In the genomic region with DNA sequence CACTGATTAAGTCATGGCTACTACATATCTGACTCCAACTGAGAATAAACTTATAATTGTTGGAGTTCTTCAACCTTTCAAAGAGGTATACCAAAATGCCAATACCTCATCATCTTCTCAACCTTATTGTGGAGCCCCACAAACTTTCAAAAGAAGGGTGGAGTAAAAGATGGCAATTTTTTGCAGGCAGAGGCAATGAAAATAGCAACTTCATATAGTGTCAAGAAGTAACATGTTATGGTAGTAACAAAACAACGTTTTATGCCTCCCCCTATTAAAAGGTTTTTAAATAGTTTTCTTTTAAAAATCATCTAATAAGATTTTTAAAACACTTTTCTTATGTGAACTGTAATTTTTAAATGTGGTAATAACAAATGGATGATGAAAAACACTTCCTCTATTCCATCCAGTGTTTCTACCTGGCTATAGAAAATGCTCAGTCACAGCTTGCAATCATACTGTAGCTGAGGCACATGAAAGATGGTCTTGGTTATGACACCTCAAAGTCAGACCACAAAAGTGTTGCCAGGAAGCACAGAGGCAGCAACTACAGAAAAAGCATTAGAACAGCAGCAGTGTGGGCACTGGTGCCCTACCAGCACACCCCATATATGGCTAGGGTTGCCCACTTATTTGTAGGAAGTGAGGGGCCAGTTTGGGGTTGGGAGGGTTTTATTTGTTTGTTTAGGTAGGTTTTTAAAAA, we compare ENCODE assay signal across 1 cellular context.
TF ChIP-seq lines count a peak whose summit lies in the region.

No MANE protein-coding gene starts in this region.

TF ChIP-seq in GM12878, 131 proteins besides CTCF, POLR2A, EP300 and RAD21:
- TF ChIP-seq TCF7 (IDR thresholded peaks at IDR 0.05; ENCODE audit: borderline replicate concordance): peak; percentile 52; the same call in 1 of the 2 replicates
- no peak for TF ChIP-seq MEF2B (IDR thresholded peaks at IDR 0.05; ENCODE audit: partially characterized antibody, poor library complexity, severe bottlenecking)
- TF ChIP-seq EED (IDR thresholded peaks at IDR 0.05; ENCODE audit: low read depth): no peak
- peak; percentile 75 to 87 for TF ChIP-seq SRF (IDR thresholded peaks at IDR 0.05; ENCODE audit: low read depth in 2 of 2, low read length in 2 of 2)
- 0 out of 2 replicates have a peak, but pooled peaks have one; percentile 25 for TF ChIP-seq CREB1 (IDR thresholded peaks at IDR 0.05; ENCODE audit: low read depth)
- TF ChIP-seq, protein P1, sequence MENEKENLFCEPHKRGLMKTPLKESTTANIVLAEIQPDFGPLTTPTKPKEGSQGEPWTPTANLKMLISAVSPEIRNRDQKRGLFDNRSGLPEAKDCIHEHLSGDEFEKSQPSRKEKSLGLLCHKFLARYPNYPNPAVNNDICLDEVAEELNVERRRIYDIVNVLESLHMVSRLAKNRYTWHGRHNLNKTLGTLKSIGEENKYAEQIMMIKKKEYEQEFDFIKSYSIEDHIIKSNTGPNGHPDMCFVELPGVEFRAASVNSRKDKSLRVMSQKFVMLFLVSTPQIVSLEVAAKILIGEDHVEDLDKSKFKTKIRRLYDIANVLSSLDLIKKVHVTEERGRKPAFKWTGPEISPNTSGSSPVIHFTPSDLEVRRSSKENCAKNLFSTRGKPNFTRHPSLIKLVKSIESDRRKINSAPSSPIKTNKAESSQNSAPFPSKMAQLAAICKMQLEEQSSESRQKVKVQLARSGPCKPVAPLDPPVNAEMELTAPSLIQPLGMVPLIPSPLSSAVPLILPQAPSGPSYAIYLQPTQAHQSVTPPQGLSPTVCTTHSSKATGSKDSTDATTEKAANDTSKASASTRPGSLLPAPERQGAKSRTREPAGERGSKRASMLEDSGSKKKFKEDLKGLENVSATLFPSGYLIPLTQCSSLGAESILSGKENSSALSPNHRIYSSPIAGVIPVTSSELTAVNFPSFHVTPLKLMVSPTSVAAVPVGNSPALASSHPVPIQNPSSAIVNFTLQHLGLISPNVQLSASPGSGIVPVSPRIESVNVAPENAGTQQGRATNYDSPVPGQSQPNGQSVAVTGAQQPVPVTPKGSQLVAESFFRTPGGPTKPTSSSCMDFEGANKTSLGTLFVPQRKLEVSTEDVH (IDR thresholded peaks at IDR 0.05; ENCODE audit: low read depth, partially characterized antibody): peak; percentile 41
- TF ChIP-seq IKZF2 (IDR thresholded peaks at IDR 0.05): peak in 1 of 2 experiments; percentile 12; a peak in 2 of 4 replicates
- TF ChIP-seq NBN (IDR thresholded peaks at IDR 0.05): peak; percentile 60
- peak; percentile 95 for TF ChIP-seq RUNX3 (IDR thresholded peaks at IDR 0.05; ENCODE audit: low read length)
- no peak for TF ChIP-seq TCF3 (IDR thresholded peaks at IDR 0.05; ENCODE audit: borderline replicate concordance, insufficient read depth, low read depth, low read length)
- peak; percentile 82; the same call in 1 of the 2 replicates for TF ChIP-seq BACH1 (IDR thresholded peaks at IDR 0.05; ENCODE audit: borderline replicate concordance)
- TF ChIP-seq, protein P2, sequence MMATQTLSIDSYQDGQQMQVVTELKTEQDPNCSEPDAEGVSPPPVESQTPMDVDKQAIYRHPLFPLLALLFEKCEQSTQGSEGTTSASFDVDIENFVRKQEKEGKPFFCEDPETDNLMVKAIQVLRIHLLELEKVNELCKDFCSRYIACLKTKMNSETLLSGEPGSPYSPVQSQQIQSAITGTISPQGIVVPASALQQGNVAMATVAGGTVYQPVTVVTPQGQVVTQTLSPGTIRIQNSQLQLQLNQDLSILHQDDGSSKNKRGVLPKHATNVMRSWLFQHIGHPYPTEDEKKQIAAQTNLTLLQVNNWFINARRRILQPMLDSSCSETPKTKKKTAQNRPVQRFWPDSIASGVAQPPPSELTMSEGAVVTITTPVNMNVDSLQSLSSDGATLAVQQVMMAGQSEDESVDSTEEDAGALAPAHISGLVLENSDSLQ (IDR thresholded peaks at IDR 0.05): peak; percentile 46; the same call in 1 of the 2 replicates
- peak; percentile 51; the same call in 1 of the 2 replicates for TF ChIP-seq IRF4 (IDR thresholded peaks at IDR 0.05; ENCODE audit: low read depth, low read length)
- TF ChIP-seq SPI1 (IDR thresholded peaks at IDR 0.05; ENCODE audit: borderline replicate concordance, insufficient read depth, low read depth, low read length): peak; percentile 63; the same call in 1 of the 2 replicates
- TF ChIP-seq ZNF24 (IDR thresholded peaks at IDR 0.05): no peak
- TF ChIP-seq BHLHE40 (IDR thresholded peaks at IDR 0.05; ENCODE audit: borderline replicate concordance in 1 of 2, low read depth in 2 of 2, low read length in 1 of 2): peak; percentile 22 to 62; a peak in 2 of 4 replicates
- TF ChIP-seq, protein P3, sequence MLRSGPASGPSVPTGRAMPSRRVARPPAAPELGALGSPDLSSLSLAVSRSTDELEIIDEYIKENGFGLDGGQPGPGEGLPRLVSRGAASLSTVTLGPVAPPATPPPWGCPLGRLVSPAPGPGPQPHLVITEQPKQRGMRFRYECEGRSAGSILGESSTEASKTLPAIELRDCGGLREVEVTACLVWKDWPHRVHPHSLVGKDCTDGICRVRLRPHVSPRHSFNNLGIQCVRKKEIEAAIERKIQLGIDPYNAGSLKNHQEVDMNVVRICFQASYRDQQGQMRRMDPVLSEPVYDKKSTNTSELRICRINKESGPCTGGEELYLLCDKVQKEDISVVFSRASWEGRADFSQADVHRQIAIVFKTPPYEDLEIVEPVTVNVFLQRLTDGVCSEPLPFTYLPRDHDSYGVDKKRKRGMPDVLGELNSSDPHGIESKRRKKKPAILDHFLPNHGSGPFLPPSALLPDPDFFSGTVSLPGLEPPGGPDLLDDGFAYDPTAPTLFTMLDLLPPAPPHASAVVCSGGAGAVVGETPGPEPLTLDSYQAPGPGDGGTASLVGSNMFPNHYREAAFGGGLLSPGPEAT (IDR thresholded peaks at IDR 0.05; ENCODE audit: low read depth): peak; percentile 23; the same call in 1 of the 2 replicates
- no peak for TF ChIP-seq ASH2L (IDR thresholded peaks at IDR 0.05; ENCODE audit: borderline replicate concordance, low read depth)
- peak; percentile 42; the same call in 1 of the 2 replicates for TF ChIP-seq ATF7 (IDR thresholded peaks at IDR 0.05; ENCODE audit: low read depth)
- TF ChIP-seq, protein P4, sequence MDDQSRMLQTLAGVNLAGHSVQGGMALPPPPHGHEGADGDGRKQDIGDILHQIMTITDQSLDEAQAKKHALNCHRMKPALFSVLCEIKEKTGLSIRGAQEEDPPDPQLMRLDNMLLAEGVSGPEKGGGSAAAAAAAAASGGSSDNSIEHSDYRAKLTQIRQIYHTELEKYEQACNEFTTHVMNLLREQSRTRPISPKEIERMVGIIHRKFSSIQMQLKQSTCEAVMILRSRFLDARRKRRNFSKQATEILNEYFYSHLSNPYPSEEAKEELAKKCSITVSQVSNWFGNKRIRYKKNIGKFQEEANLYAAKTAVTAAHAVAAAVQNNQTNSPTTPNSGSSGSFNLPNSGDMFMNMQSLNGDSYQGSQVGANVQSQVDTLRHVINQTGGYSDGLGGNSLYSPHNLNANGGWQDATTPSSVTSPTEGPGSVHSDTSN (IDR thresholded peaks at IDR 0.05; ENCODE audit: insufficient replicate concordance, low read depth, low read length): peak; percentile 23
- peak; percentile 17; the same call in 1 of the 2 replicates for TF ChIP-seq PAX5 (IDR thresholded peaks at IDR 0.05; ENCODE audit: borderline replicate concordance, low read depth, low read length)
- TF ChIP-seq SMARCA5 (IDR thresholded peaks at IDR 0.05): peak; percentile 74; the same call in 1 of the 2 replicates
- 0 out of 2 replicates have a peak, but pooled peaks have one; percentile 29 for TF ChIP-seq DPF2 (IDR thresholded peaks at IDR 0.05)
- TF ChIP-seq HDGF (IDR thresholded peaks at IDR 0.05): 0 out of 2 replicates have a peak, but pooled peaks have one; percentile 58
- TF ChIP-seq, protein P5, sequence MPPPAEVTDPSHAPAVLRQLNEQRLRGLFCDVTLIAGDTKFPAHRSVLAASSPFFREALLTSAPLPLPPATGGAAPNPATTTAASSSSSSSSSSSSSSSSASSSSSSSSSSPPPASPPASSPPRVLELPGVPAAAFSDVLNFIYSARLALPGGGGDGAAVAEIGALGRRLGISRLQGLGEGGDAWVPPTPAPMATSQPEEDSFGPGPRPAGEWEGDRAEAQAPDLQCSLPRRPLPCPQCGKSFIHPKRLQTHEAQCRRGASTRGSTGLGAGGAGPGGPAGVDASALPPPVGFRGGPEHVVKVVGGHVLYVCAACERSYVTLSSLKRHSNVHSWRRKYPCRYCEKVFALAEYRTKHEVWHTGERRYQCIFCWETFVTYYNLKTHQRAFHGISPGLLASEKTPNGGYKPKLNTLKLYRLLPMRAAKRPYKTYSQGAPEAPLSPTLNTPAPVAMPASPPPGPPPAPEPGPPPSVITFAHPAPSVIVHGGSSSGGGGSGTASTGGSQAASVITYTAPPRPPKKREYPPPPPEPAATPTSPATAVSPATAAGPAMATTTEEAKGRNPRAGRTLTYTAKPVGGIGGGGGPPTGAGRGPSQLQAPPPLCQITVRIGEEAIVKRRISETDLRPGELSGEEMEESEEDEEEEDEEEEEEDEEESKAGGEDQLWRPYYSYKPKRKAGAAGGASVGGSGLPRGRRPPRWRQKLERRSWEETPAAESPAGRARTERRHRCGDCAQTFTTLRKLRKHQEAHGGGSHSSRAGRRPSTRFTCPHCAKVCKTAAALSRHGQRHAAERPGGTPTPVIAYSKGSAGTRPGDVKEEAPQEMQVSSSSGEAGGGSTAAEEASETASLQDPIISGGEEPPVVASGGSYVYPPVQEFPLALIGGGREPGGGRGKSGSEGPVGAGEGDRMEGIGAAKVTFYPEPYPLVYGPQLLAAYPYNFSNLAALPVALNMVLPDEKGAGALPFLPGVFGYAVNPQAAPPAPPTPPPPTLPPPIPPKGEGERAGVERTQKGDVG (CRISPR knock-in tag; IDR thresholded peaks at IDR 0.05): no peak
